In genomic region chr11:15849265-15849664, GRCh38 we compare ENCODE assay signal across 18 cellular contexts.
DNase-seq lines count a peak whose midpoint lies in the region; ATAC-seq, FAIRE-seq and TF ChIP-seq lines count a peak whose summit lies in the region.
"Had no signal": no experiment of that assay in that cellular context is flagged by ENCODE, and none has a peak within 500 bp of the region (broad histone marks: within the 10 kb centered on the region; RNA-seq: fewer than 3 reads in every experiment).

No MANE protein-coding gene starts in this region.

- H3K4me1 Mint-ChIP-seq in HFFc6 (ENCODE audit: low read depth): no peaks in the 10 kb centered on the region

- intact Hi-C loops in HepG2 (cut with micrococcal nuclease; ENCODE audit: unreplicated experiment): no loop called here

- H3K36me3 Mint-ChIP-seq in HFFc6 (ENCODE audit: low read depth): no peaks in the 10 kb centered on the region

- no peak for FAIRE-seq in HepG2 (lab: Jason Lieb, UNC)
- FAIRE-seq in small intestine (lab: Jason Lieb, UNC): no peak
- FAIRE-seq: GM19239 had no signal

- ATAC-seq in HepG2 (peak; percentile 35; the same call in 2 of the 3 replicates), GM19324 (IDR thresholded peaks at IDR 0.05; ENCODE audit: low FRiP score, unreplicated experiment) (no peak)

- no peak for TF ChIP-seq RAD21 in HepG2 (CRISPR knock-in tag; IDR thresholded peaks at IDR 0.05)

- H3K27me3 ChIP-seq in HepG2 (ENCODE audit: control insufficient read depth in 1 of 2, insufficient read depth in 2 of 2, low read length in 2 of 2) (peaks cover 0 to 3% of the 10 kb centered on the region in 2 experiments; a peak in 1 of 5 replicates), small intestine (ENCODE audit: control insufficient read depth in 2 of 2, insufficient read depth in 2 of 2, low read length in 2 of 2) (no peaks in the 10 kb centered on the region)
- H3K27me3 ChIP-seq: SJSA1 had no signal

- H3K27ac Mint-ChIP-seq in HFFc6: no peak overlapping the region

- no peaks in the 10 kb centered on the region; the same call in 1 of the 2 replicates for H3K9me3 Mint-ChIP-seq in HFFc6

- H3K9ac ChIP-seq in HepG2 (ENCODE audit: insufficient read depth, low read depth, low read length): no peak overlapping the region

- POLR2A ChIA-PET in HepG2 (lab: Yijun Ruan, JAX): no interaction called here

- H3K27ac ChIP-seq in caudate nucleus (ENCODE audit: low read depth, low read length) (peak overlapping the region; percentile 11), HepG2 (ENCODE audit: extremely low read length, insufficient read depth, low read length) (no peak overlapping the region), small intestine (ENCODE audit: low read depth in 1 of 2, low read length in 1 of 2) (no peak overlapping the region)
- H3K27ac ChIP-seq: SJSA1 had no signal

- H3K9me3 ChIP-seq in HepG2 (ENCODE audit: low read length) (no peaks in the 10 kb centered on the region), small intestine (ENCODE audit: control insufficient read depth, low read depth) (no peaks in the 10 kb centered on the region)
- H3K9me3 ChIP-seq: Caco-2, HAP-1, SJSA1 had no signal

- in situ Hi-C loops in SK-MEL-5 (cut with HindIII; ENCODE audit: low pct_unique_long_range_greater_than_20kb, low sequenced_read_pairs) (no loop called here), HepG2 (cut with HindIII; ENCODE audit: extremely low pct_ligation_motif_present, low pct_unique_long_range_greater_than_20kb) (no loop called here)

- no peak overlapping the region for H3K4me2 ChIP-seq in HepG2 (ENCODE audit: low read depth, low read length)

- peak; percentile 48 for DNase-seq in SK-MEL-5 (ENCODE audit: low read depth, low spot score)
- no peak for DNase-seq in caudate nucleus (lab: John Stamatoyannopoulos, UW)
- DNase-seq in HepG2 (ENCODE audit: low spot score): no peak
- DNase-seq in small intestine: peak; percentile 62
- no peak for DNase-seq in ureter (ENCODE audit: low spot score)
- DNase-seq in HFFc6: no peak
- DNase-seq: EL, KBM-7, MV-4-11, NCI-H1417, NCI-H2029, NCI-H2171, RPMI8226 had no signal

- H3K4me3 ChIP-seq in HepG2 (replicated peaks in 1 of 3; ENCODE audit: insufficient read depth in 1 of 3, low read depth in 2 of 3, low read length in 3 of 3) (no peak overlapping the region), small intestine (ENCODE audit: low read depth in 1 of 2, low read length in 2 of 2) (no peak overlapping the region)
- H3K4me3 ChIP-seq: HAP-1, SJSA1 had no signal

- no peak overlapping the region for H3K4me3 Mint-ChIP-seq in HFFc6

- peaks cover 3% of the 10 kb centered on the region; the same call in 1 of the 2 replicates for H3K27me3 Mint-ChIP-seq in HFFc6 (ENCODE audit: insufficient read depth)

- BruUV-seq in HepG2 (replicated peaks; lab: Mats Ljungman, UMichigan): no TSS peak

- H3K4me1 ChIP-seq in HepG2 (ENCODE audit: insufficient read depth, low read length) (no peaks in the 10 kb centered on the region), small intestine (ENCODE audit: control insufficient read depth in 2 of 2, insufficient read depth in 1 of 2, low read depth in 1 of 2, low read length in 1 of 2) (no peaks in the 10 kb centered on the region)
- H3K4me1 ChIP-seq: Caco-2, HAP-1, SJSA1 had no signal

- H4K20me1 ChIP-seq in HepG2 (ENCODE audit: insufficient read depth, low read length): no peaks in the 10 kb centered on the region

- CTCF ChIA-PET in HepG2 (lab: Yijun Ruan, JAX; ENCODE audit: low intra/inter-chr PET ratio, low total read pairs): no interaction called here

- no peaks in the 10 kb centered on the region for H3K36me3 ChIP-seq in HepG2 (replicated peaks in 1 of 2; ENCODE audit: control insufficient read depth in 1 of 2, insufficient read depth in 2 of 2, low read length in 2 of 2)
- no peaks in the 10 kb centered on the region for H3K36me3 ChIP-seq in small intestine (ENCODE audit: control insufficient read depth in 2 of 2, insufficient read depth in 2 of 2, low read length in 2 of 2)
- H3K36me3 ChIP-seq: HAP-1, SJSA1 had no signal

- TF ChIP-seq EP300 in HepG2 (IDR thresholded peaks at IDR 0.05; ENCODE audit: low read depth in 2 of 2, low read length in 2 of 2) (no peak), HepG2 (CRISPR knock-in tag; IDR thresholded peaks at IDR 0.05; ENCODE audit: borderline replicate concordance) (no peak)

- no peak overlapping the region for H2AFZ ChIP-seq in HepG2 (ENCODE audit: low read length)

- TF ChIP-seq CTCF in HepG2 (CRISPR knock-in tag; IDR thresholded peaks at IDR 0.05) (no peak), HFFc6 (IDR thresholded peaks at IDR 0.05) (no peak)

- WGBS in HepG2 (ENCODE audit: low lambda C conversion rate): 0% methylated on average over 3 of the region's 4 CpGs
- WGBS in small intestine, 3 donors: 19 to 58% (median 33%) methylated on average over 4 of the region's 4 CpGs

- no peaks in the 10 kb centered on the region for H3K79me2 ChIP-seq in HepG2 (ENCODE audit: insufficient read depth, low read length)

- no peak for TF ChIP-seq POLR2A in HepG2 (IDR thresholded peaks at IDR 0.05; ENCODE audit: insufficient read depth in 1 of 2, low read depth in 2 of 2, low read length in 2 of 2)

TF ChIP-seq in HepG2, 621 proteins besides CTCF, POLR2A, EP300 and RAD21:
- TF ChIP-seq NBN (conservative IDR thresholded peaks at IDR 0.05) (no peak), KDM4B (CRISPR knock-in tag; IDR thresholded peaks at IDR 0.05) (no peak), ZNF83 (CRISPR knock-in tag; IDR thresholded peaks at IDR 0.05; ENCODE audit: borderline replicate concordance) (no peak), ZBTB8A (CRISPR knock-in tag; IDR thresholded peaks at IDR 0.05; ENCODE audit: borderline replicate concordance, low read depth) (no peak), ZBTB42 (CRISPR knock-in tag; IDR thresholded peaks at IDR 0.05) (no peak)
- TF ChIP-seq, protein P1, sequence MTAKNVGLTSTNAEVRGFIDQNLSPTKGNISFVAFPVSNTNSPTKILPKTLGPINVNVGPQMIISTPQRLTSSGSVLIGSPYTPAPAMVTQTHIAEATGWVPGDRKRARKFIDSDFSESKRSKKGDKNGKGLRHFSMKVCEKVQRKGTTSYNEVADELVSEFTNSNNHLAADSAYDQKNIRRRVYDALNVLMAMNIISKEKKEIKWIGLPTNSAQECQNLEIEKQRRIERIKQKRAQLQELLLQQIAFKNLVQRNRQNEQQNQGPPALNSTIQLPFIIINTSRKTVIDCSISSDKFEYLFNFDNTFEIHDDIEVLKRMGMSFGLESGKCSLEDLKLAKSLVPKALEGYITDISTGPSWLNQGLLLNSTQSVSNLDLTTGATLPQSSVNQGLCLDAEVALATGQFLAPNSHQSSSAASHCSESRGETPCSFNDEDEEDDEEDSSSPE (CRISPR knock-in tag; IDR thresholded peaks at IDR 0.05): no peak
TF ChIP-seq in HepG2: peak in this region for 0.

Comparison
In these comparisons a context has a peak if more than half of its experiments do, and no peak if none do; other contexts are left out.
1. DNase-seq: peak in SK-MEL-5 (single experiment) and small intestine (single experiment); none in caudate nucleus (0 of 61), HepG2 (single experiment), ureter (single experiment) and HFFc6 (single experiment).